1 cellular context compared by ENCODE assay signal in the genomic region with DNA sequence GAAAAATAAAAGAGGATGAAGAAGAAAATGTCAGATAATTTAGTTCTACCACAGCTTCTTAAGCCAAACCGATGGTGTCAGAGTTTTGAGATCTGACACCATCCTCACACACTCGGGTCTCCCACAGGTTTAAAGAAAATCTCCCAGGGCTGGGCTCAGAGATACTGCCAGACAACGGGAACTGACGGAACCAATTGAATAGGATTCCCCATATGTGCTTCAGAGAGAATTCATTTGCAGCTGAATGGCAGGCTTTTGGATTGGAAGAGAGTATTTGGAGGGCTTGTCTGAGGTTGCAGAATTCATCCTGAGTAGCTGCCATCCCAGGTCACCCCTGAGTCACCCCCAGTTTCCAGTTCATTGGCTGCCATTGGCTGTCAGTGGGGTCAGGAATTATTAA.
TF ChIP-seq lines count a peak whose summit lies in the region.

No MANE protein-coding gene starts in this region.

TF ChIP-seq in WTC11, 78 proteins besides CTCF, POLR2A, EP300 and RAD21 (continued from another document):
- TF ChIP-seq, protein P1, sequence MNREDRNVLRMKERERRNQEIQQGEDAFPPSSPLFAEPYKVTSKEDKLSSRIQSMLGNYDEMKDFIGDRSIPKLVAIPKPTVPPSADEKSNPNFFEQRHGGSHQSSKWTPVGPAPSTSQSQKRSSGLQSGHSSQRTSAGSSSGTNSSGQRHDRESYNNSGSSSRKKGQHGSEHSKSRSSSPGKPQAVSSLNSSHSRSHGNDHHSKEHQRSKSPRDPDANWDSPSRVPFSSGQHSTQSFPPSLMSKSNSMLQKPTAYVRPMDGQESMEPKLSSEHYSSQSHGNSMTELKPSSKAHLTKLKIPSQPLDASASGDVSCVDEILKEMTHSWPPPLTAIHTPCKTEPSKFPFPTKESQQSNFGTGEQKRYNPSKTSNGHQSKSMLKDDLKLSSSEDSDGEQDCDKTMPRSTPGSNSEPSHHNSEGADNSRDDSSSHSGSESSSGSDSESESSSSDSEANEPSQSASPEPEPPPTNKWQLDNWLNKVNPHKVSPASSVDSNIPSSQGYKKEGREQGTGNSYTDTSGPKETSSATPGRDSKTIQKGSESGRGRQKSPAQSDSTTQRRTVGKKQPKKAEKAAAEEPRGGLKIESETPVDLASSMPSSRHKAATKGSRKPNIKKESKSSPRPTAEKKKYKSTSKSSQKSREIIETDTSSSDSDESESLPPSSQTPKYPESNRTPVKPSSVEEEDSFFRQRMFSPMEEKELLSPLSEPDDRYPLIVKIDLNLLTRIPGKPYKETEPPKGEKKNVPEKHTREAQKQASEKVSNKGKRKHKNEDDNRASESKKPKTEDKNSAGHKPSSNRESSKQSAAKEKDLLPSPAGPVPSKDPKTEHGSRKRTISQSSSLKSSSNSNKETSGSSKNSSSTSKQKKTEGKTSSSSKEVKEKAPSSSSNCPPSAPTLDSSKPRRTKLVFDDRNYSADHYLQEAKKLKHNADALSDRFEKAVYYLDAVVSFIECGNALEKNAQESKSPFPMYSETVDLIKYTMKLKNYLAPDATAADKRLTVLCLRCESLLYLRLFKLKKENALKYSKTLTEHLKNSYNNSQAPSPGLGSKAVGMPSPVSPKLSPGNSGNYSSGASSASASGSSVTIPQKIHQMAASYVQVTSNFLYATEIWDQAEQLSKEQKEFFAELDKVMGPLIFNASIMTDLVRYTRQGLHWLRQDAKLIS (CRISPR knock-in tag; IDR thresholded peaks at IDR 0.05; ENCODE audit: borderline replicate concordance): no peak
- TF ChIP-seq ZNF219 (CRISPR knock-in tag; IDR thresholded peaks at IDR 0.05; ENCODE audit: borderline replicate concordance): no peak
- no peak for TF ChIP-seq IRF2 (CRISPR knock-in tag; IDR thresholded peaks at IDR 0.05; ENCODE audit: borderline replicate concordance, low read depth)
